Comparison of ENCODE assay signal across 8 cellular contexts in the genomic region with DNA sequence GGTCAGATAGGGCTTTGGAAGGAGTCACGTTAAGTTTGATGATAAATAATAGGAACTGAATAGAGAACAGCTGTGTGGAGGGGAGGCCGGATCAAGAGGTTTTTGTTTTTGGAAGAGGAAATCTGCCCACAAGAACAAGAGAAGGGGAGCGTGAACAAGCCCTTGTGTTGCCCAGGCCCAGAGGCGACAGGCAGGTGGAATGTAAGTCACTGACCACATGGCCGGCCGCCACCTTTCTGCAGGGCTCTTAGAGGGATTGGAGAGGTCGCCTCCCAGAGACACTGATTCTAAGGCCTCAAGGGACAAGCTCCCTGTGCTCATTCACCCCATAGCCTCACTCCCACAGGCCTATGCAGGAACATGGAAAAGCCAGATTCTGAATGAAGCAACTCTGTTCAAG.
"Had no signal": no experiment of that assay in that cellular context is flagged by ENCODE, and none has a peak within 500 bp of the region (broad histone marks: within the 10 kb centered on the region; RNA-seq: fewer than 3 reads in every experiment).

No MANE protein-coding gene starts in this region.

- ATAC-seq: HCT116, K562 had no signal

- H3K4me1 ChIP-seq: HAP-1 had no signal

- DNase-seq: GM23248, GOT3, H7, HFFc6, KG1 had no signal

- H2AFZ ChIP-seq: GM23248 had no signal

- H3K9me3 ChIP-seq: HAP-1 had no signal

- H3K27ac ChIP-seq: GM23248 had no signal

- H3K4me3 ChIP-seq: GM23248, HAP-1, K562 had no signal

- H3K36me3 ChIP-seq: HAP-1 had no signal

- H3K9ac ChIP-seq: GM23248 had no signal
